Comparison of ENCODE assay signal across 2 cellular contexts in the genomic region with DNA sequence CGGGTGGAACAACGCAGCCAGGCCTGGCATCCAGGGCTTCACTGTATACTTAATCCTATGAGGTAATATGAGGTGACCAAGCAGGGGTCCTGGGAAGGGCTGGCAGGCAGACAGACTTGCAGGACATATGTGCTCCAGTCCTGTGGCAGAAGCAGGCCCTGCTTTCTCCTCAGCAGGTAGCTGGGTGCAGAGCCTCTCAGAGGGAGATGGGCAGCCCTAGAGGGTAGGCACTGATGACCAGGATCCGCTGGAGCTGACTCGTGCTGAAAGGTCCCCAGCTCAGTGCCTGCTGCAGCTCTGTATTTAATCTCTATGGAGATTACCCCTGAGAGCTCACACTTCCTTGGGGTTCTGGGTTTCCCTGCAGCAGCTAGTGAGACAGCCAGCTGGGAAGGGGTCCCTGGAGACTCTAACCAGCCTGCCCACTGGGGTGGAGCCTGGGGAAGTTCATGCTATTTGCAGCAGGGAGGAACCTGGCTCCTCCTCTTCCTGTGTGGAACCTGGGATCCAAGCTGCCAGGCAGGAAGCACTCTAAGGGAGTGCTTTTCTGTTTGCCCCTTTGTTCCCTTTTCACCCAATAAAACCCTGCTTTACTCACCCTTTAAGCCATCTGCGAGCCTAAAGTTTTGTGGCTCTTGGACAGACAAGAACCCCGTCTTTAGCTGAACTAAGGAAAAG.
A peak's percentile ranks its signal among the peaks of the same experiment; 100 is the strongest.
TF ChIP-seq lines count a peak whose summit lies in the region.

No MANE protein-coding gene starts in this region.

TF ChIP-seq in HepG2, 621 proteins besides CTCF, POLR2A, EP300 and RAD21:
- TF ChIP-seq GABPA (IDR thresholded peaks at IDR 0.05; ENCODE audit: low read depth, low read length), result no peak
- TF ChIP-seq GABPA (CRISPR knock-in tag; IDR thresholded peaks at IDR 0.05; ENCODE audit: low read depth), result peak; percentile 63
- TF ChIP-seq GABPB1 (CRISPR knock-in tag; IDR thresholded peaks at IDR 0.05), result 0 out of 2 replicates have a peak, but pooled peaks have one; percentile 15
- no peak for TF ChIP-seq ZBTB7B (CRISPR knock-in tag; IDR thresholded peaks at IDR 0.05)

TF ChIP-seq in GM12891, 5 proteins besides CTCF, POLR2A, EP300 and RAD21:
- no peak for TF ChIP-seq TAF1 (IDR thresholded peaks at IDR 0.05; ENCODE audit: low read depth, low read length)
- TF ChIP-seq POU2F2 (IDR thresholded peaks at IDR 0.05; ENCODE audit: low read depth, low read length), result no peak
- TF ChIP-seq SPI1 (IDR thresholded peaks at IDR 0.05; ENCODE audit: low read depth, low read length), result no peak
